ENCODE assay signal across 29 cellular contexts in the genomic region with DNA sequence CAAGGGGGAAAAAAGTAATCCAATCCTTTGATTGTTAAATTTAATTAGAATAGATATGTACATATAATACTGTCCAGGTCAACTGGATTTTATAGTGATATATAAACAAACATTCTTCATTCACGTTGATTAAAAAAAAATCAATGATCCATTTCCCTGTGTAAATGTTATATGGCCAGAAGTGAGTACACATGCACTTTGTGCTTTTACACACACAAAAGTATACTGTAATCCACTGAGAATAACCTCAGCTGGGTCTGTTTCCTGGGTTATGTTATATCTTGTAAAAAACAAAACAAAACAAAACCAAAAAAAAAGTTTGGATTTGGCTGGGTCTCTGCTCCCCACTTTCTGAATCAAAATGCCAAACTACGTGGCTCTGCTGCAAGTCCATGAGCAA.
"Had no signal": no experiment of that assay in that cellular context is flagged by ENCODE, and none has a peak within 500 bp of the region (broad histone marks: within the 10 kb centered on the region; RNA-seq: fewer than 3 reads in every experiment).

No MANE protein-coding gene starts in this region.

- H3K27me3 ChIP-seq: colonic mucosa, esophagus squamous epithelium had no signal

- H3K27ac ChIP-seq: colonic mucosa, epithelial cell of prostate, esophagus squamous epithelium, gastrocnemius medialis, heart right ventricle, left lung had no signal

- H3K4me1 ChIP-seq: colonic mucosa, gastrocnemius medialis had no signal

- ATAC-seq: effector memory CD8-positive, alpha-beta T cell; esophagus mucosa; gastrocnemius medialis; heart right ventricle; left lung; left ventricle myocardium superior; naive thymus-derived CD8-positive, alpha-beta T cell had no signal

- H3K36me3 ChIP-seq: colonic mucosa, gastrocnemius medialis, heart right ventricle, left lung had no signal

- DNase-seq: colonic mucosa; cortex of kidney; effector CD8-positive, alpha-beta T cell; effector memory CD8-positive, alpha-beta T cell; endodermal cell; erythroblast; esophagus squamous epithelium; foreskin fibroblast; foreskin melanocyte; gastrocnemius medialis; glutamatergic neuron; head of caudate nucleus; heart right ventricle; hippocampal formation; immature natural killer cell; islet precursor cell; kidney; kidney glomerular epithelial cell; left lung; left ventricle myocardium superior; mammary epithelial cell; mesendoderm; midbrain; naive B cell; naive thymus-derived CD8-positive, alpha-beta T cell had no signal

- H3K9me3 ChIP-seq: colonic mucosa, esophagus squamous epithelium, gastrocnemius medialis had no signal

- H3K4me3 ChIP-seq: colonic mucosa, esophagus squamous epithelium, gastrocnemius medialis, heart right ventricle, left lung, lung had no signal

- FAIRE-seq: endometrium, kidney had no signal
